ENCODE assay signal across 11 cellular contexts in the genomic region with DNA sequence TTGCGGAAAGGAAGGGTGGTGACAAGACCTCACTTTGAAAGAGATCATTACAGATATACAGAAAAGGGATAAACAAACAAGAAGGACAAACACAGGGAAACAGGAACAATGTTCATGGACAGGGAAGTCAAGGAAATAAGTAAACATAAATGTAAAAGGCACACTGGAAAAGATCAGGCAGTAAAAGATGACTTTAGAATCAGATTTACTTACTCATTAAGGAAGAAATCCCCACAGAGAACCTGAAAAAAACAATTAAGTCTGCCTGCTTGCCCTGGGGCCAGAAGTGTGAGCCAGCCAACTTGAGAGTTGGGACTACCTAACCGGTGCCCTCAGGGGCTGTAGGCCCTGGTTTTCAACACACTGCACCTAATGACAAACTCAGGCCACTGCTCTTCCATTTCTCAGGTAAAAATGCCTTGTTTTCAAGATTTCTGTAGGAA. TPM values are rescaled to one million over a fixed set of nuclear protein-coding genes. Genes with fewer than 3 reads are reported as not detected.
DNase-seq lines count a peak whose midpoint lies in the region; ATAC-seq and TF ChIP-seq lines count a peak whose summit lies in the region.
"Had no signal": no experiment of that assay in that cellular context is flagged by ENCODE, and none has a peak within 500 bp of the region (broad histone marks: within the 10 kb centered on the region; RNA-seq: fewer than 3 reads in every experiment).

No MANE protein-coding gene starts in this region.

- no peak for TF ChIP-seq POLR2A in esophagus muscularis mucosa (IDR thresholded peaks at IDR 0.05; ENCODE audit: low read depth)

- DNase-seq in right atrium auricular region (ENCODE audit: low spot score) (peak; percentile 26), left ventricle myocardium superior (no peak), kidney tubule cell (ENCODE audit: low spot score) (peak; percentile 16), HEK293T (ENCODE audit: extremely low spot score) (no peak), esophagus muscularis mucosa (ENCODE audit: extremely low spot score) (no peak), NCI-H1092 (lab: John Stamatoyannopoulos, UW) (no peak), NCI-H345 (lab: John Stamatoyannopoulos, UW) (no peak)
- DNase-seq in activated CD8-positive, alpha-beta T cell treated with anti-CD3 and anti-CD28 coated beads for 36 hours = no peak
- DNase-seq: activated effector memory CD4-positive, alpha-beta T cell treated with Interleukin-2 at 50 U/mL for 16 hours; occipital lobe; RPMI8226 had no signal

- WGBS in esophagus muscularis mucosa = 94% methylated on average over 2 of the region's 2 CpGs

- no peak for ATAC-seq in left ventricle myocardium superior
- no peak for ATAC-seq in activated CD8-positive, alpha-beta T cell treated with anti-CD3 and anti-CD28 coated beads for 36 hours

- TF ChIP-seq CTCF in right atrium auricular region (IDR thresholded peaks at IDR 0.05) (no peak), esophagus muscularis mucosa (IDR thresholded peaks at IDR 0.05) (no peak)
- TF ChIP-seq CTCF in activated CD8-positive, alpha-beta T cell treated with anti-CD3 and anti-CD28 coated beads for 36 hours (IDR thresholded peaks at IDR 0.05) = no peak

- POLR2A ChIA-PET in activated CD8-positive, alpha-beta T cell treated with anti-CD3 and anti-CD28 coated beads for 36 hours (lab: Charles Lee) = interaction anchor here (1.1 kb wide), 1 partner anchor 67 kb away, joined by 3 read pairs; a partner anchor contains a TSS
- POLR2A ChIA-PET in HEK293T (lab: Yijun Ruan, JAX) = no interaction called here

- H3K27ac Mint-ChIP-seq in activated CD8-positive, alpha-beta T cell treated with anti-CD3 and anti-CD28 coated beads for 36 hours = peak overlapping the region; percentile 95

- H3K36me3 ChIP-seq in right atrium auricular region (no peaks in the 10 kb centered on the region), esophagus muscularis mucosa (no peaks in the 10 kb centered on the region)

- H3K36me3 Mint-ChIP-seq in activated CD8-positive, alpha-beta T cell treated with anti-CD3 and anti-CD28 coated beads for 36 hours (ENCODE audit: low read depth) = peaks cover 26% of the 10 kb centered on the region

- peaks cover 72% of the 10 kb centered on the region for H3K4me1 Mint-ChIP-seq in activated CD8-positive, alpha-beta T cell treated with anti-CD3 and anti-CD28 coated beads for 36 hours (ENCODE audit: low read depth)

- no peaks in the 10 kb centered on the region for H3K9me3 ChIP-seq in right atrium auricular region
- H3K9me3 ChIP-seq in esophagus muscularis mucosa = no peaks in the 10 kb centered on the region

- H3K4me3 ChIP-seq in right atrium auricular region = no peak overlapping the region
- peak overlapping the region in 1 of 4 donors; percentile 93 for H3K4me3 ChIP-seq in esophagus muscularis mucosa

- H3K27ac ChIP-seq in right atrium auricular region = no peak overlapping the region
- H3K27ac ChIP-seq in esophagus muscularis mucosa (replicated peaks in 1 of 4) = no peak overlapping the region

- no peaks in the 10 kb centered on the region for H3K27me3 Mint-ChIP-seq in activated CD8-positive, alpha-beta T cell treated with anti-CD3 and anti-CD28 coated beads for 36 hours

- peak overlapping the region; percentile 97 for H3K4me3 Mint-ChIP-seq in activated CD8-positive, alpha-beta T cell treated with anti-CD3 and anti-CD28 coated beads for 36 hours

- H3K27me3 ChIP-seq in right atrium auricular region = no peaks in the 10 kb centered on the region
- H3K27me3 ChIP-seq in esophagus muscularis mucosa = no peaks in the 10 kb centered on the region

- H3K4me1 ChIP-seq in right atrium auricular region = peaks cover 0 to 40% of the 10 kb centered on the region in 2 donors
- peaks cover 44 to 68% (median 51%) of the 10 kb centered on the region in 4 donors for H3K4me1 ChIP-seq in esophagus muscularis mucosa

- intact Hi-C loops in left ventricle myocardium superior (cut with micrococcal nuclease) = loop anchor here (10.0 kb wide), 1 partner anchor 204 kb away; a partner anchor contains a TSS
- intact Hi-C loops in activated CD8-positive, alpha-beta T cell treated with anti-CD3 and anti-CD28 coated beads for 36 hours (cut with micrococcal nuclease) = loop anchor here (10.0 kb wide), 1 partner anchor 404 kb away; a partner anchor contains a TSS
- intact Hi-C loops in esophagus muscularis mucosa (cut with DNase I) = loop anchor here (5.0 to 10.0 kb wide), 4 partner anchors 206 to 401 kb away; a partner anchor contains a TSS

- no peaks in the 10 kb centered on the region for H3K9me3 Mint-ChIP-seq in activated CD8-positive, alpha-beta T cell treated with anti-CD3 and anti-CD28 coated beads for 36 hours

- CTCF ChIA-PET in activated CD8-positive, alpha-beta T cell treated with anti-CD3 and anti-CD28 coated beads for 36 hours (lab: Charles Lee) = interaction anchor here (1.1 kb wide), 1 partner anchor 69 kb away, joined by 4 read pairs; no protein-coding TSS in a partner anchor
- CTCF ChIA-PET in HEK293T (lab: Yijun Ruan, JAX) = interaction anchor here (0.9 kb wide), 1 partner anchor 65 kb away, joined by 3 read pairs; no protein-coding TSS in a partner anchor

- no peak for TF ChIP-seq EP300 in esophagus muscularis mucosa (IDR thresholded peaks at IDR 0.05)

TF ChIP-seq in HEK293T, 16 proteins besides CTCF, POLR2A, EP300 and RAD21:
- no peak for TF ChIP-seq TARDBP (IDR thresholded peaks at IDR 0.05)
- TF ChIP-seq FOXM1 (IDR thresholded peaks at IDR 0.05; ENCODE audit: borderline replicate concordance) = no peak
TF ChIP-seq in HEK293T: peak in this region for 0.

RNA-seq across cellular contexts. Expression of a gene that starts 1.7 kb away (rescaled TPM):
- total RNA-seq in right atrium auricular region (10 to 100 TPM; 30.3 to 30.5 TPM), left ventricle myocardium superior (25.9 TPM), esophagus muscularis mucosa (10 to 100 TPM; 21.6 to 35.6 (median 32.5) TPM)
- 10 to 100 TPM; 36.7 to 40.0 TPM for total RNA-seq in activated CD8-positive, alpha-beta T cell treated with anti-CD3 and anti-CD28 coated beads for 36 hours

RNA-seq across cellular contexts. Expression of a gene that starts 41.8 kb away (rescaled TPM):
- total RNA-seq in right atrium auricular region (1 to 10 TPM; 2.7 to 3.2 TPM), left ventricle myocardium superior (0.92 TPM), esophagus muscularis mucosa (10 to 100 TPM in 1 of 4 donors, 1 to 10 TPM in 2, not detected in 1; 1.2 to 13.8 (median 1.5) TPM)
- total RNA-seq in activated CD8-positive, alpha-beta T cell treated with anti-CD3 and anti-CD28 coated beads for 36 hours = 10 to 100 TPM; 48.5 to 49.3 TPM

Comparison
In these comparisons a context has a peak if more than half of its experiments do, and no peak if none do; other contexts are left out.
1. DNase-seq: peak in right atrium auricular region (single experiment) and kidney tubule cell (single experiment); none in left ventricle myocardium superior (single experiment), activated CD8-positive, alpha-beta T cell treated with anti-CD3 and anti-CD28 coated beads for 36 hours (single experiment), HEK293T (single experiment), esophagus muscularis mucosa (single experiment), NCI-H1092 (single experiment) and NCI-H345 (single experiment).